8 cellular contexts compared by ENCODE assay signal in genomic region chr3:185280572-185281365, GRCh38. TPM values are rescaled to one million over a fixed set of nuclear protein-coding genes. Genes with fewer than 3 reads are reported as not detected.
DNase-seq lines count a peak whose midpoint lies in the region; ATAC-seq and TF ChIP-seq lines count a peak whose summit lies in the region.

No MANE protein-coding gene starts in this region.

- intact Hi-C loops in Calu3 (cut with micrococcal nuclease; ENCODE audit: unreplicated experiment) (no loop called here), MCF 10A (cut with micrococcal nuclease) (loop anchor here (5.0 to 10.0 kb wide), 2 partner anchors 106 to 403 kb away; no protein-coding TSS in a partner anchor)

- H3K36me3 Mint-ChIP-seq in Calu3 (ENCODE audit: insufficient read depth, unreplicated experiment) = peaks cover 23% of the 10 kb centered on the region
- no peaks in the 10 kb centered on the region for H3K36me3 Mint-ChIP-seq in MCF 10A (ENCODE audit: insufficient read depth, unreplicated experiment)

- POLR2A ChIA-PET in MCF 10A (lab: Yijun Ruan, JAX) = interaction anchor here (0.8 to 2.0 kb wide), 4 partner anchors 25 to 83 kb away, joined by 3 to 13 read pairs (median 3); partner anchors contain the start of gene MAP3K13

- BruUV-seq in Calu3 (replicated peaks; lab: Mats Ljungman, UMichigan) (no TSS peak), MCF 10A (replicated peaks; lab: Mats Ljungman, UMichigan) (no TSS peak)

- peak; percentile 49 for DNase-seq in Calu3
- DNase-seq in NCI-H774 (lab: John Stamatoyannopoulos, UW) = peak; percentile 46
- DNase-seq in MCF 10A (ENCODE audit: unreplicated experiment) = peak; percentile 72
- peak; percentile 25 for DNase-seq in medulla oblongata (ENCODE audit: extremely low spot score)
- DNase-seq in stimulated activated CD4-positive, alpha-beta T cell treated with anti-CD3 and anti-CD28 coated beads, Interleukin-4, amount 100 ng/mL, for 1 hour = no peak

- CTCF ChIA-PET in Calu3 (lab: Charles Lee) (interaction anchor here (0.6 kb wide), 1 partner anchor 406 kb away, joined by 3 read pairs; no protein-coding TSS in a partner anchor), MCF 10A (lab: Yijun Ruan, JAX) (interaction anchor here (0.8 to 1.6 kb wide), 5 partner anchors 10 to 50 kb away, joined by 3 to 5 read pairs (median 3); no protein-coding TSS in a partner anchor)

- ATAC-seq in HG02981 (IDR thresholded peaks at IDR 0.05; ENCODE audit: unreplicated experiment) (peak; percentile 50), HG02588 (IDR thresholded peaks at IDR 0.05; ENCODE audit: unreplicated experiment) (no peak)
- ATAC-seq in activated CD4-positive, CD25-positive, alpha-beta regulatory T cell treated with anti-CD3 and anti-CD28 coated beads, Interleukin-2, amount 50 U/mL, for 24 hours = no peak

- H3K9me3 Mint-ChIP-seq in Calu3 (ENCODE audit: low read depth, unreplicated experiment) = no peaks in the 10 kb centered on the region
- no peaks in the 10 kb centered on the region for H3K9me3 Mint-ChIP-seq in MCF 10A (ENCODE audit: unreplicated experiment)

- H3K4me3 Mint-ChIP-seq in Calu3 (ENCODE audit: low read depth, unreplicated experiment) = no peak overlapping the region
- peak overlapping the region; percentile 37 for H3K4me3 Mint-ChIP-seq in MCF 10A (ENCODE audit: unreplicated experiment)

- H3K27me3 Mint-ChIP-seq in Calu3 (ENCODE audit: unreplicated experiment) = no peaks in the 10 kb centered on the region
- H3K27me3 Mint-ChIP-seq in MCF 10A (ENCODE audit: insufficient read depth, unreplicated experiment) = no peaks in the 10 kb centered on the region

- TF ChIP-seq CTCF in Calu3 (IDR thresholded peaks at IDR 0.05; ENCODE audit: unreplicated experiment) = peak; percentile 75
- TF ChIP-seq CTCF in MCF 10A (IDR thresholded peaks at IDR 0.05; ENCODE audit: unreplicated experiment) = peak; percentile 57

- peaks cover 33% of the 10 kb centered on the region for H3K4me1 Mint-ChIP-seq in Calu3 (ENCODE audit: low read depth, unreplicated experiment)
- H3K4me1 Mint-ChIP-seq in MCF 10A (ENCODE audit: insufficient read depth, unreplicated experiment) = peaks cover 11% of the 10 kb centered on the region

- peak overlapping the region; percentile 14 for H3K27ac Mint-ChIP-seq in Calu3 (ENCODE audit: unreplicated experiment)
- no peak overlapping the region for H3K27ac Mint-ChIP-seq in MCF 10A (ENCODE audit: low read depth, unreplicated experiment)

RNA-seq across cellular contexts. Expression of gene EHHADH, which starts 26.9 kb away (rescaled TPM):
- total RNA-seq in Calu3 (2022) = 20.1 and 24.3 TPM in 2 replicates
- total RNA-seq in MCF 10A (2022) = 3.2 and 4.0 TPM in 2 replicates
